29 cellular contexts compared by ENCODE assay signal in genomic region chr17:19015428-19015827, GRCh38. TPM values are rescaled to one million over a fixed set of nuclear protein-coding genes. Genes with fewer than 3 reads are reported as not detected.
DNase-seq lines count a peak whose midpoint lies in the region; ATAC-seq and TF ChIP-seq lines count a peak whose summit lies in the region.
"Had no signal": no experiment of that assay in that cellular context is flagged by ENCODE, and none has a peak within 500 bp of the region (broad histone marks: within the 10 kb centered on the region; RNA-seq: fewer than 3 reads in every experiment).

No MANE protein-coding gene starts in this region.

- H3K4me2 ChIP-seq in GM23338 (no peak overlapping the region), neural progenitor cell (no peak overlapping the region)

- no peak for TF ChIP-seq CTCF in GM23338 (conservative IDR thresholded peaks at IDR 0.05; ENCODE audit: low read depth in 2 of 2)
- no peak for TF ChIP-seq CTCF in chondrocyte (IDR thresholded peaks at IDR 0.05)
- TF ChIP-seq CTCF in neural progenitor cell (IDR thresholded peaks at IDR 0.05) = no peak

- H3K9me2 ChIP-seq in GM23338 (ENCODE audit: insufficient read depth) = no peaks in the 10 kb centered on the region

- no peaks in the 10 kb centered on the region for H3K36me3 ChIP-seq in CD4-positive, CD25-positive, alpha-beta regulatory T cell (ENCODE audit: control insufficient read depth, insufficient read depth, low read length)
- H3K36me3 ChIP-seq in GM23338 (ENCODE audit: insufficient read depth) = no peaks in the 10 kb centered on the region
- H3K36me3 ChIP-seq in neural progenitor cell = no peaks in the 10 kb centered on the region
- H3K36me3 ChIP-seq: sigmoid colon had no signal

- H3F3A ChIP-seq in GM23338 (replicated peaks; ENCODE audit: low read depth) = no peaks in the 10 kb centered on the region
- H3F3A ChIP-seq in neural progenitor cell (ENCODE audit: low read depth) = no peaks in the 10 kb centered on the region

- H3K4me3 ChIP-seq in CD4-positive, CD25-positive, alpha-beta regulatory T cell (ENCODE audit: low read depth, low read length) = no peak overlapping the region
- H3K4me3 ChIP-seq in GM23338 (no peak overlapping the region), neural progenitor cell (no peak overlapping the region)
- H3K4me3 ChIP-seq: psoas muscle, sigmoid colon, SK-N-MC had no signal

- H3K9me3 Mint-ChIP-seq in CD4-positive, CD25-positive, alpha-beta regulatory T cell = no peaks in the 10 kb centered on the region
- no peaks in the 10 kb centered on the region for H3K9me3 Mint-ChIP-seq in GM23338
- no peaks in the 10 kb centered on the region for H3K9me3 Mint-ChIP-seq in chondrocyte (ENCODE audit: low read depth)
- no peaks in the 10 kb centered on the region for H3K9me3 Mint-ChIP-seq in neural progenitor cell
- H3K9me3 Mint-ChIP-seq: mesothelial cell of epicardium, naive B cell had no signal

- H3K79me2 ChIP-seq in GM23338 (replicated peaks; ENCODE audit: insufficient read depth) = no peaks in the 10 kb centered on the region
- H3K79me2 ChIP-seq in neural progenitor cell (ENCODE audit: low read depth) = no peaks in the 10 kb centered on the region

- H3K27me3 Mint-ChIP-seq in CD4-positive, CD25-positive, alpha-beta regulatory T cell = no peaks in the 10 kb centered on the region
- peaks cover 7% of the 10 kb centered on the region for H3K27me3 Mint-ChIP-seq in GM23338 (ENCODE audit: insufficient read depth, low read depth, poor library complexity)
- peaks cover 3% of the 10 kb centered on the region for H3K27me3 Mint-ChIP-seq in chondrocyte (ENCODE audit: low read depth)
- H3K27me3 Mint-ChIP-seq in neural progenitor cell (ENCODE audit: insufficient read depth, low read depth) = peaks cover 3% of the 10 kb centered on the region
- H3K27me3 Mint-ChIP-seq: activated CD4-positive, alpha-beta T cell treated with anti-CD3 and anti-CD28 coated beads for 36 hours; activated naive CD8-positive, alpha-beta T cell had no signal

- DNase-seq in CD4-positive, CD25-positive, alpha-beta regulatory T cell = no peak
- DNase-seq in GM23338 (ENCODE audit: low spot score) (no peak), chondrocyte (ENCODE audit: low spot score) (peak; percentile 41), neural progenitor cell (ENCODE audit: low spot score) (no peak), OCI-M1 (lab: John Stamatoyannopoulos, UW) (no peak), NCI-H2029 treated with DMSO at 0.1 percent for 48 hours (lab: John Stamatoyannopoulos, UW) (no peak), left colon (no peak)
- DNase-seq: activated CD4-positive, alpha-beta T cell treated with anti-CD3 and anti-CD28 coated beads for 36 hours; activated CD8-positive, alpha-beta T cell treated with anti-CD3 and anti-CD28 coated beads, Interleukin-2, amount 10 ng/mL, durations not matched to agents 7 days and 5 days; activated effector memory CD4-positive, alpha-beta T cell treated with Interleukin-2 at 50 U/mL for 16 hours; C1 segment of cervical spinal cord; effector CD4-positive, alpha-beta T cell; glutamatergic neuron; naive B cell; NCI-H1092; NCI-H187; NCI-H2171; NCI-H510A; occipital lobe; sigmoid colon; stimulated activated CD4-positive, alpha-beta T cell treated with anti-CD3 and anti-CD28 coated beads, Interleukin-4, amount 100 ng/mL, for 1 hour; substantia nigra; trophoblast cell had no signal

- ATAC-seq in CD4-positive, CD25-positive, alpha-beta regulatory T cell (ENCODE audit: low read depth in 2 of 2) = no peak
- no peak for ATAC-seq in GM23338
- no peak for ATAC-seq in left colon
- ATAC-seq: activated CD4-positive, alpha-beta T cell treated with anti-CD3 and anti-CD28 coated beads for 36 hours; activated CD8-positive, alpha-beta T cell treated with anti-CD3 and anti-CD28 coated beads, Interleukin-2, amount 10 ng/mL, durations not matched to agents 7 days and 5 days; psoas muscle had no signal

- H2AFZ ChIP-seq in GM23338 = no peak overlapping the region
- no peak overlapping the region for H2AFZ ChIP-seq in neural progenitor cell (replicated peaks)

- intact Hi-C loops in left colon (cut with DNase I, micrococcal nuclease) = no loop called here

- no peaks in the 10 kb centered on the region for H4K20me1 ChIP-seq in GM23338 (replicated peaks; ENCODE audit: insufficient read depth)
- H4K20me1 ChIP-seq in neural progenitor cell (ENCODE audit: low read depth) = no peaks in the 10 kb centered on the region

- peaks cover 3% of the 10 kb centered on the region for H3K36me3 Mint-ChIP-seq in CD4-positive, CD25-positive, alpha-beta regulatory T cell
- H3K36me3 Mint-ChIP-seq in GM23338 (ENCODE audit: low read depth) (no peaks in the 10 kb centered on the region), chondrocyte (ENCODE audit: low read depth) (no peaks in the 10 kb centered on the region), neural progenitor cell (no peaks in the 10 kb centered on the region)
- H3K36me3 Mint-ChIP-seq: activated naive CD8-positive, alpha-beta T cell; mesothelial cell of epicardium; naive B cell had no signal

- H3K9me3 ChIP-seq in CD4-positive, CD25-positive, alpha-beta regulatory T cell (ENCODE audit: control insufficient read depth in 2 of 2, low read length in 2 of 2) = no peaks in the 10 kb centered on the region
- H3K9me3 ChIP-seq in neural progenitor cell (ENCODE audit: low read depth) = no peaks in the 10 kb centered on the region
- H3K9me3 ChIP-seq: psoas muscle, sigmoid colon had no signal

- peaks cover 0 to 19% (median 3%) of the 10 kb centered on the region in 4 donors for H3K4me1 Mint-ChIP-seq in CD4-positive, CD25-positive, alpha-beta regulatory T cell
- H3K4me1 Mint-ChIP-seq in GM23338 = peaks cover 15% of the 10 kb centered on the region
- H3K4me1 Mint-ChIP-seq in chondrocyte (ENCODE audit: low read depth) = no peaks in the 10 kb centered on the region
- H3K4me1 Mint-ChIP-seq in neural progenitor cell = peaks cover 16% of the 10 kb centered on the region
- H3K4me1 Mint-ChIP-seq: activated CD4-positive, alpha-beta T cell treated with anti-CD3 and anti-CD28 coated beads for 36 hours had no signal

- no peak overlapping the region for H3K9ac ChIP-seq in neural progenitor cell

- H3K4me3 Mint-ChIP-seq in CD4-positive, CD25-positive, alpha-beta regulatory T cell = no peak overlapping the region
- H3K4me3 Mint-ChIP-seq in GM23338 (no peak overlapping the region; the same call in 2 of the 3 replicates), chondrocyte (ENCODE audit: unreplicated experiment) (no peak overlapping the region), neural progenitor cell (no peak overlapping the region)
- H3K4me3 Mint-ChIP-seq: activated CD4-positive, alpha-beta T cell treated with anti-CD3 and anti-CD28 coated beads for 36 hours; activated CD8-positive, alpha-beta T cell treated with anti-CD3 and anti-CD28 coated beads, Interleukin-2, amount 10 ng/mL, durations not matched to agents 7 days and 5 days; activated naive CD8-positive, alpha-beta T cell; mesothelial cell of epicardium; naive B cell had no signal

- no peak overlapping the region for H3K27ac ChIP-seq in CD4-positive, CD25-positive, alpha-beta regulatory T cell (ENCODE audit: insufficient read depth, low read length, poor library complexity, severe bottlenecking)
- H3K27ac ChIP-seq in GM23338 (ENCODE audit: low read depth) (no peak overlapping the region), neural progenitor cell (no peak overlapping the region)
- H3K27ac ChIP-seq: psoas muscle, sigmoid colon, SK-N-MC had no signal

- H3K27ac Mint-ChIP-seq in CD4-positive, CD25-positive, alpha-beta regulatory T cell = peak overlapping the region in 2 of 3 donors; percentile 54 to 72
- H3K27ac Mint-ChIP-seq in GM23338 (0 out of 2 replicates have a peak overlapping the region, but pooled peaks have one; percentile 37), chondrocyte (ENCODE audit: unreplicated experiment) (no peak overlapping the region), neural progenitor cell (peak overlapping the region; percentile 63)
- H3K27ac Mint-ChIP-seq: activated CD4-positive, alpha-beta T cell treated with anti-CD3 and anti-CD28 coated beads for 36 hours; activated CD8-positive, alpha-beta T cell treated with anti-CD3 and anti-CD28 coated beads, Interleukin-2, amount 10 ng/mL, durations not matched to agents 7 days and 5 days; activated naive CD8-positive, alpha-beta T cell; mesothelial cell of epicardium had no signal

- H3K27me3 ChIP-seq in CD4-positive, CD25-positive, alpha-beta regulatory T cell (ENCODE audit: control insufficient read depth, insufficient read depth, low read length) = no peaks in the 10 kb centered on the region
- H3K27me3 ChIP-seq in GM23338 (ENCODE audit: insufficient read depth) (no peaks in the 10 kb centered on the region), neural progenitor cell (no peaks in the 10 kb centered on the region)
- H3K27me3 ChIP-seq: sigmoid colon had no signal

- no peaks in the 10 kb centered on the region for H3K4me1 ChIP-seq in CD4-positive, CD25-positive, alpha-beta regulatory T cell (ENCODE audit: control insufficient read depth, insufficient read depth, low read length, poor library complexity, severe bottlenecking)
- no peaks in the 10 kb centered on the region for H3K4me1 ChIP-seq in GM23338 (ENCODE audit: insufficient read depth)
- no peaks in the 10 kb centered on the region for H3K4me1 ChIP-seq in neural progenitor cell
- H3K4me1 ChIP-seq: psoas muscle, sigmoid colon had no signal

TF ChIP-seq in GM23338, 12 proteins besides CTCF, POLR2A, EP300 and RAD21 (continues in another document):
- no peak for TF ChIP-seq CREB1 (CRISPR knock-in tag; IDR thresholded peaks at IDR 0.05; ENCODE audit: low read depth)

RNA-seq across cellular contexts. Expression of gene FAM83G, which starts 10.9 kb away (rescaled TPM):
- 10.7 TPM for total RNA-seq in CD4-positive, CD25-positive, alpha-beta regulatory T cell
- polyA plus RNA-seq in CD4-positive, CD25-positive, alpha-beta regulatory T cell = 1 to 10 TPM; 3.7 to 6.2 (median 5.3) TPM
- total RNA-seq in GM23338 (2014; rRNA removed; shearing (Covaris generic)) = 44.5 and 46.6 TPM in 2 replicates
- polyA plus RNA-seq in GM23338 (2016; fragmentation: Nextera tagmentation; extraction: Ambion mirVana) = 7.6 and 8.5 TPM in 2 replicates
- total RNA-seq in chondrocyte = 3.4 to 9.4 TPM (median 8.2 TPM) in 3 replicates
- total RNA-seq in neural progenitor cell (ENCODE audit: low replicate concordance) = 9.9 and 24.3 TPM in 2 replicates
- total RNA-seq in left colon = 10 to 100 TPM; 29.7 to 34.7 TPM

RNA-seq across cellular contexts. Expression of gene GRAP, which starts 31.3 kb away (rescaled TPM):
- total RNA-seq in CD4-positive, CD25-positive, alpha-beta regulatory T cell = 34.5 TPM
- 10 to 100 TPM; 52.2 to 77.5 (median 62.6) TPM for polyA plus RNA-seq in CD4-positive, CD25-positive, alpha-beta regulatory T cell
- total RNA-seq in GM23338 (2014; rRNA removed; shearing (Covaris generic)) = 0.24 and 0.27 TPM in 2 replicates
- 0.47 TPM in 1 of 2 replicates, not detected in the other for polyA plus RNA-seq in GM23338 (2016; fragmentation: Nextera tagmentation; extraction: Ambion mirVana)
- 0.13 to 0.35 TPM in 2 of 3 replicates, not detected in the other for total RNA-seq in chondrocyte
- 0.46 TPM in 1 of 2 replicates, not detected in the other for total RNA-seq in neural progenitor cell (ENCODE audit: low replicate concordance)
- total RNA-seq in left colon = 1 to 10 TPM in 1 of 2 donors, under 1 TPM in 1; 0.79 to 1.5 TPM
- total RNA-seq: bronchial epithelial cell, RPMI7951 had no signal

Comparison
In these comparisons a context has a peak if more than half of its experiments do, and no peak if none do; other contexts are left out.
1. RNA of gene GRAP, which starts 31.3 kb away (total RNA-seq): 34.5 TPM in CD4-positive, CD25-positive, alpha-beta regulatory T cell (single experiment); 0.79 to 1.5 TPM in left colon, 0.13 to 0.35 TPM in chondrocyte, 0.24 to 0.27 TPM in GM23338 and 0.46 TPM in neural progenitor cell; every median in the first group is over 10 times any median in the second.